ENCODE assay signal across 30 cellular contexts in the genomic region with DNA sequence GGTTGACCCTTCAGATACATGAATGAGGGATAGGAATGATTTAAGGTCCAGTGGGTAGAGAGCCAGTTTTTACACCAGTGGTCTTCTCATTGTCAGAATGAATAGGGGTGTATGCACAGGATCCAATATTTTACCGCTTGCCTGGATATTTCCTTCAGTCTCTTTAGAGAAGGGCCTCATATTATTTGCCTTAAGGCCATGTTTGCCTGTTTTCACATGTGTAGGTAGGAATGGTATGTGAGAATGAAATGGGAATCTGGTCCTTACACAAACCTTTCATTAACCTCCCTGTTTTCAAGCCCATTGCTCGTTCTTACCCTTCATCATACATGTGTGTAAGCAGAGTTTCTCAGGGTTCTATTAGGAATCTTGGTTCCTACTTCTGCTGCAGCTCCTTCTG.
"Had no signal": no experiment of that assay in that cellular context is flagged by ENCODE, and none has a peak within 500 bp of the region (broad histone marks: within the 10 kb centered on the region; RNA-seq: fewer than 3 reads in every experiment).

No MANE protein-coding gene starts in this region.

- H3K4me3 ChIP-seq: ascending aorta, breast epithelium, coronary artery had no signal

- ATAC-seq: activated naive CD4-positive, alpha-beta T cell treated with anti-CD3 and anti-CD28 coated beads, Interleukin-2, amount 50 U/mL, for 72 hours; activated T-cell treated with anti-CD3 and anti-CD28 coated beads, Interleukin-2, amount 50 U/mL, for 72 hours; effector memory CD8-positive, alpha-beta T cell; esophagus mucosa; T-helper 17 cell had no signal

- H3K4me1 Mint-ChIP-seq: activated CD4-positive, alpha-beta memory T cell treated with anti-CD3 and anti-CD28 coated beads, Interleukin-2, amount 10 ng/mL, durations not matched to agents 7 days and 5 days; activated CD4-positive, alpha-beta T cell treated with anti-CD3 and anti-CD28 coated beads, Interleukin-2, amount 10 ng/mL, durations not matched to agents 7 days and 5 days; activated naive CD4-positive, alpha-beta T cell treated with anti-CD3 and anti-CD28 coated beads, Interleukin-2, amount 10 ng/mL, durations not matched to agents 7 days and 5 days; activated naive CD8-positive, alpha-beta T cell treated with anti-CD3 and anti-CD28 coated beads, Interleukin-2, amount 10 ng/mL, durations not matched to agents 7 days and 5 days; central memory CD8-positive, alpha-beta T cell; T-helper 17 cell had no signal

- DNase-seq: activated CD4-positive, alpha-beta memory T cell treated with anti-CD3 and anti-CD28 coated beads, Interleukin-2, amount 10 ng/mL, durations not matched to agents 7 days and 5 days; activated CD4-positive, alpha-beta T cell treated with anti-CD3 and anti-CD28 coated beads for 1 hour; activated CD4-positive, alpha-beta T cell treated with anti-CD3 and anti-CD28 coated beads for 4 hours; activated CD4-positive, alpha-beta T cell treated with anti-CD3 and anti-CD28 coated beads, Interleukin-2, amount 10 ng/mL, durations not matched to agents 7 days and 5 days; activated CD4-positive, alpha-beta T cell treated with anti-CD3 and anti-CD28 coated beads, Interleukin-2, amount 50 U/mL, for 4 hours; activated CD8-positive, alpha-beta memory T cell treated with anti-CD3 and anti-CD28 coated beads, Interleukin-2, amount 50 U/mL, for 48 hours; activated gamma-delta T cell; activated naive CD4-positive, alpha-beta T cell; activated naive CD4-positive, alpha-beta T cell treated with anti-CD3 and anti-CD28 coated beads, Interleukin-2, amount 10 ng/mL, durations not matched to agents 7 days and 5 days; activated naive CD8-positive, alpha-beta T cell treated with anti-CD3 and anti-CD28 coated beads, Interleukin-2, amount 10 ng/mL, durations not matched to agents 7 days and 5 days; activated T-cell treated with anti-CD3 and anti-CD28 coated beads for 4 hours; activated T-cell treated with anti-CD3 and anti-CD28 coated beads, Interleukin-2, amount 50 U/mL, for 24 hours; activated T-cell treated with anti-CD3 and anti-CD28 coated beads, Interleukin-2, amount 50 U/mL, for 72 hours; effector CD4-positive, alpha-beta T cell; effector memory CD8-positive, alpha-beta T cell; foreskin fibroblast; head of caudate nucleus; T-helper 1 cell; T-helper 17 cell; T1000 had no signal

- FAIRE-seq: frontal cortex had no signal

- H3K36me3 Mint-ChIP-seq: activated naive CD4-positive, alpha-beta T cell treated with anti-CD3 and anti-CD28 coated beads, Interleukin-2, amount 10 ng/mL, durations not matched to agents 7 days and 5 days; activated naive CD4-positive, alpha-beta T cell treated with anti-CD3 and anti-CD28 coated beads, Interleukin-2, amount 50 U/mL, for 72 hours; activated naive CD8-positive, alpha-beta T cell treated with anti-CD3 and anti-CD28 coated beads, Interleukin-2, amount 10 ng/mL, durations not matched to agents 7 days and 5 days; brain had no signal

- H3K36me3 ChIP-seq: ascending aorta, breast epithelium had no signal

- H3K27ac Mint-ChIP-seq: activated CD4-positive, alpha-beta memory T cell treated with anti-CD3 and anti-CD28 coated beads, Interleukin-2, amount 10 ng/mL, durations not matched to agents 7 days and 5 days; activated CD4-positive, alpha-beta T cell treated with anti-CD3 and anti-CD28 coated beads, Interleukin-2, amount 10 ng/mL, durations not matched to agents 7 days and 5 days; activated naive CD4-positive, alpha-beta T cell treated with anti-CD3 and anti-CD28 coated beads, Interleukin-2, amount 10 ng/mL, durations not matched to agents 7 days and 5 days; activated naive CD4-positive, alpha-beta T cell treated with anti-CD3 and anti-CD28 coated beads, Interleukin-2, amount 50 U/mL, for 72 hours; activated naive CD8-positive, alpha-beta T cell treated with anti-CD3 and anti-CD28 coated beads, Interleukin-2, amount 10 ng/mL, durations not matched to agents 7 days and 5 days; activated T-cell treated with anti-CD3 and anti-CD28 coated beads, Interleukin-2, amount 50 U/mL, for 24 hours; activated T-cell treated with anti-CD3 and anti-CD28 coated beads, Interleukin-2, amount 50 U/mL, for 72 hours; brain; dendritic cell treated with granulocyte-macrophage colony-stimulating factor and Interleukin-4, amounts not matched to agents 40 ng/mL and 50 ng/mL, for 4 days; effector memory CD8-positive, alpha-beta T cell; T-helper 17 cell; T-helper 2 cell treated with Interferon-gamma antibody and Interleukin-4, amounts not matched to agents 5 μg/mL and 100 μg/mL, for 36 hours had no signal

- H3K27ac ChIP-seq: ascending aorta, breast epithelium, coronary artery had no signal

- H3K9me3 ChIP-seq: ascending aorta, breast epithelium had no signal

- H3K27me3 ChIP-seq: ascending aorta, breast epithelium had no signal

- H3K9me3 Mint-ChIP-seq: activated CD4-positive, alpha-beta memory T cell treated with anti-CD3 and anti-CD28 coated beads, Interleukin-2, amount 10 ng/mL, durations not matched to agents 7 days and 5 days; activated CD4-positive, alpha-beta T cell treated with anti-CD3 and anti-CD28 coated beads, Interleukin-2, amount 10 ng/mL, durations not matched to agents 7 days and 5 days; activated naive CD4-positive, alpha-beta T cell treated with anti-CD3 and anti-CD28 coated beads, Interleukin-2, amount 10 ng/mL, durations not matched to agents 7 days and 5 days; activated naive CD4-positive, alpha-beta T cell treated with anti-CD3 and anti-CD28 coated beads, Interleukin-2, amount 50 U/mL, for 72 hours; activated naive CD8-positive, alpha-beta T cell treated with anti-CD3 and anti-CD28 coated beads, Interleukin-2, amount 10 ng/mL, durations not matched to agents 7 days and 5 days; activated T-cell treated with anti-CD3 and anti-CD28 coated beads, Interleukin-2, amount 50 U/mL, for 24 hours; activated T-cell treated with anti-CD3 and anti-CD28 coated beads, Interleukin-2, amount 50 U/mL, for 72 hours; brain; central memory CD8-positive, alpha-beta T cell; dendritic cell treated with granulocyte-macrophage colony-stimulating factor and Interleukin-4, amounts not matched to agents 40 ng/mL and 50 ng/mL, for 4 days; effector memory CD8-positive, alpha-beta T cell; T-helper 2 cell treated with Interferon-gamma antibody and Interleukin-4, amounts not matched to agents 5 μg/mL and 100 μg/mL, for 36 hours had no signal

- H3K4me1 ChIP-seq: ascending aorta, breast epithelium had no signal

- H3K4me3 Mint-ChIP-seq: activated CD4-positive, alpha-beta memory T cell treated with anti-CD3 and anti-CD28 coated beads, Interleukin-2, amount 10 ng/mL, durations not matched to agents 7 days and 5 days; activated CD4-positive, alpha-beta T cell treated with anti-CD3 and anti-CD28 coated beads, Interleukin-2, amount 10 ng/mL, durations not matched to agents 7 days and 5 days; activated naive CD4-positive, alpha-beta T cell treated with anti-CD3 and anti-CD28 coated beads, Interleukin-2, amount 10 ng/mL, durations not matched to agents 7 days and 5 days; activated naive CD8-positive, alpha-beta T cell treated with anti-CD3 and anti-CD28 coated beads, Interleukin-2, amount 10 ng/mL, durations not matched to agents 7 days and 5 days; activated T-cell treated with anti-CD3 and anti-CD28 coated beads, Interleukin-2, amount 50 U/mL, for 24 hours; activated T-cell treated with anti-CD3 and anti-CD28 coated beads, Interleukin-2, amount 50 U/mL, for 72 hours; brain; central memory CD8-positive, alpha-beta T cell; dendritic cell treated with granulocyte-macrophage colony-stimulating factor and Interleukin-4, amounts not matched to agents 40 ng/mL and 50 ng/mL, for 4 days; effector memory CD8-positive, alpha-beta T cell; T-helper 17 cell; T-helper 2 cell treated with Interferon-gamma antibody and Interleukin-4, amounts not matched to agents 5 μg/mL and 100 μg/mL, for 36 hours had no signal

- H3K27me3 Mint-ChIP-seq: activated naive CD4-positive, alpha-beta T cell treated with anti-CD3 and anti-CD28 coated beads, Interleukin-2, amount 10 ng/mL, durations not matched to agents 7 days and 5 days; brain had no signal
